1 cellular context compared by ENCODE assay signal in genomic region chr1:9181176-9181906, GRCh38.
TF ChIP-seq lines count a peak whose summit lies in the region.

No MANE protein-coding gene starts in this region.

TF ChIP-seq in K562, 482 proteins besides CTCF, POLR2A, EP300 and RAD21 (continued from another document and continues in another):
- TF ChIP-seq, protein P1, sequence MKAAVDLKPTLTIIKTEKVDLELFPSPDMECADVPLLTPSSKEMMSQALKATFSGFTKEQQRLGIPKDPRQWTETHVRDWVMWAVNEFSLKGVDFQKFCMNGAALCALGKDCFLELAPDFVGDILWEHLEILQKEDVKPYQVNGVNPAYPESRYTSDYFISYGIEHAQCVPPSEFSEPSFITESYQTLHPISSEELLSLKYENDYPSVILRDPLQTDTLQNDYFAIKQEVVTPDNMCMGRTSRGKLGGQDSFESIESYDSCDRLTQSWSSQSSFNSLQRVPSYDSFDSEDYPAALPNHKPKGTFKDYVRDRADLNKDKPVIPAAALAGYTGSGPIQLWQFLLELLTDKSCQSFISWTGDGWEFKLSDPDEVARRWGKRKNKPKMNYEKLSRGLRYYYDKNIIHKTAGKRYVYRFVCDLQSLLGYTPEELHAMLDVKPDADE (conservative IDR thresholded peaks at IDR 0.05; ENCODE audit: control insufficient read depth, low read depth, low read length), result 0 out of 2 replicates have a peak, but pooled peaks have one; percentile 19
- TF ChIP-seq ZNF76 (CRISPR knock-in tag; IDR thresholded peaks at IDR 0.05; ENCODE audit: borderline replicate concordance) (no peak), KHSRP (IDR thresholded peaks at IDR 0.05) (no peak), SOX6 (IDR thresholded peaks at IDR 0.05) (no peak), KDM4B (IDR thresholded peaks at IDR 0.05; ENCODE audit: borderline replicate concordance in 2 of 2, low read depth in 1 of 2) (no peak), NCOA2 (IDR thresholded peaks at IDR 0.05; ENCODE audit: partially characterized antibody in 2 of 2) (no peak), CC2D1A (IDR thresholded peaks at IDR 0.05) (no peak), TSC22D4 (tag; IDR thresholded peaks at IDR 0.05) (no peak), BCOR (IDR thresholded peaks at IDR 0.05) (no peak), STAT5B (CRISPR knock-in tag; IDR thresholded peaks at IDR 0.05) (no peak), L3MBTL2 (IDR thresholded peaks at IDR 0.05) (no peak), GATA2 (CRISPR knock-in tag; IDR thresholded peaks at IDR 0.05) (no peak), ZNF518B (CRISPR knock-in tag; IDR thresholded peaks at IDR 0.05) (no peak), KDM1A (IDR thresholded peaks at IDR 0.05) (no peak), MTF1 (CRISPR knock-in tag; IDR thresholded peaks at IDR 0.05; ENCODE audit: borderline replicate concordance) (no peak), FOXJ2 (tag; IDR thresholded peaks at IDR 0.05) (no peak), ZBTB40 (IDR thresholded peaks at IDR 0.05) (no peak), ZBTB40 (CRISPR knock-in tag; IDR thresholded peaks at IDR 0.05) (no peak), TBP (optimal IDR thresholded peaks at IDR 0.05; ENCODE audit: low read depth, low read length) (no peak), RB1 (IDR thresholded peaks at IDR 0.05; ENCODE audit: low read depth) (0 out of 2 replicates have a peak, but pooled peaks have one; percentile 38), SLC30A9 (CRISPR knock-in tag; IDR thresholded peaks at IDR 0.05) (no peak), XRCC5 (IDR thresholded peaks at IDR 0.05; ENCODE audit: low read depth, low read length) (peak; percentile 63; the same call in 1 of the 2 replicates), KLF16 (IDR thresholded peaks at IDR 0.05) (0 out of 2 replicates have a peak, but pooled peaks have one; percentile 19), ADNP (tag; IDR thresholded peaks at IDR 0.05) (no peak), HDAC2 (IDR thresholded peaks at IDR 0.05) (no peak), KLF13 (tag; IDR thresholded peaks at IDR 0.05; ENCODE audit: borderline replicate concordance, low read depth) (no peak), ZNF707 (CRISPR knock-in tag; conservative IDR thresholded peaks at IDR 0.05) (no peak), ZC3H11A (IDR thresholded peaks at IDR 0.05; ENCODE audit: low read depth, low read length) (no peak), ZNF124 (CRISPR knock-in tag; IDR thresholded peaks at IDR 0.05) (no peak), HMG20B (CRISPR knock-in tag; IDR thresholded peaks at IDR 0.05) (no peak), ZNF232 (CRISPR knock-in tag; IDR thresholded peaks at IDR 0.05) (no peak), DNMT1 (IDR thresholded peaks at IDR 0.05) (no peak), BMI1 (IDR thresholded peaks at IDR 0.05; ENCODE audit: low read length) (no peak), CTCFL (IDR thresholded peaks at IDR 0.05; ENCODE audit: borderline replicate concordance, insufficient read depth, low read depth, low read length, poor library complexity, severe bottlenecking) (peak; percentile 28), JUND (IDR thresholded peaks at IDR 0.05; ENCODE audit: borderline replicate concordance, low read depth, low read length) (no peak), JUND (tag; IDR thresholded peaks at IDR 0.05; ENCODE audit: borderline replicate concordance, low read depth, low read length) (no peak), PHB (CRISPR knock-in tag; IDR thresholded peaks at IDR 0.05) (no peak), PKNOX1 (IDR thresholded peaks at IDR 0.05) (no peak), ZNF57 (CRISPR knock-in tag; IDR thresholded peaks at IDR 0.05) (no peak), CREM (IDR thresholded peaks at IDR 0.05; ENCODE audit: low read depth) (0 out of 2 replicates have a peak, but pooled peaks have one; percentile 21)
- TF ChIP-seq, protein P2, sequence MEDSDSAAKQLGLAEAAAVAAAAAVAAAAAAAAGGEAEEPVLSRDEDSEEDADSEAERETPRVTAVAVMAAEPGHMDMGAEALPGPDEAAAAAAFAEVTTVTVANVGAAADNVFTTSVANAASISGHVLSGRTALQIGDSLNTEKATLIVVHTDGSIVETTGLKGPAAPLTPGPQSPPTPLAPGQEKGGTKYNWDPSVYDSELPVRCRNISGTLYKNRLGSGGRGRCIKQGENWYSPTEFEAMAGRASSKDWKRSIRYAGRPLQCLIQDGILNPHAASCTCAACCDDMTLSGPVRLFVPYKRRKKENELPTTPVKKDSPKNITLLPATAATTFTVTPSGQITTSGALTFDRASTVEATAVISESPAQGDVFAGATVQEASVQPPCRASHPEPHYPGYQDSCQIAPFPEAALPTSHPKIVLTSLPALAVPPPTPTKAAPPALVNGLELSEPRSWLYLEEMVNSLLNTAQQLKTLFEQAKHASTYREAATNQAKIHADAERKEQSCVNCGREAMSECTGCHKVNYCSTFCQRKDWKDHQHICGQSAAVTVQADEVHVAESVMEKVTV (CRISPR knock-in tag; IDR thresholded peaks at IDR 0.05), result no peak
- TF ChIP-seq, protein P3, sequence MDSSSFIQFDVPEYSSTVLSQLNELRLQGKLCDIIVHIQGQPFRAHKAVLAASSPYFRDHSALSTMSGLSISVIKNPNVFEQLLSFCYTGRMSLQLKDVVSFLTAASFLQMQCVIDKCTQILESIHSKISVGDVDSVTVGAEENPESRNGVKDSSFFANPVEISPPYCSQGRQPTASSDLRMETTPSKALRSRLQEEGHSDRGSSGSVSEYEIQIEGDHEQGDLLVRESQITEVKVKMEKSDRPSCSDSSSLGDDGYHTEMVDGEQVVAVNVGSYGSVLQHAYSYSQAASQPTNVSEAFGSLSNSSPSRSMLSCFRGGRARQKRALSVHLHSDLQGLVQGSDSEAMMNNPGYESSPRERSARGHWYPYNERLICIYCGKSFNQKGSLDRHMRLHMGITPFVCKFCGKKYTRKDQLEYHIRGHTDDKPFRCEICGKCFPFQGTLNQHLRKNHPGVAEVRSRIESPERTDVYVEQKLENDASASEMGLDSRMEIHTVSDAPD (CRISPR knock-in tag; IDR thresholded peaks at IDR 0.05), result no peak
- TF ChIP-seq, protein P4, sequence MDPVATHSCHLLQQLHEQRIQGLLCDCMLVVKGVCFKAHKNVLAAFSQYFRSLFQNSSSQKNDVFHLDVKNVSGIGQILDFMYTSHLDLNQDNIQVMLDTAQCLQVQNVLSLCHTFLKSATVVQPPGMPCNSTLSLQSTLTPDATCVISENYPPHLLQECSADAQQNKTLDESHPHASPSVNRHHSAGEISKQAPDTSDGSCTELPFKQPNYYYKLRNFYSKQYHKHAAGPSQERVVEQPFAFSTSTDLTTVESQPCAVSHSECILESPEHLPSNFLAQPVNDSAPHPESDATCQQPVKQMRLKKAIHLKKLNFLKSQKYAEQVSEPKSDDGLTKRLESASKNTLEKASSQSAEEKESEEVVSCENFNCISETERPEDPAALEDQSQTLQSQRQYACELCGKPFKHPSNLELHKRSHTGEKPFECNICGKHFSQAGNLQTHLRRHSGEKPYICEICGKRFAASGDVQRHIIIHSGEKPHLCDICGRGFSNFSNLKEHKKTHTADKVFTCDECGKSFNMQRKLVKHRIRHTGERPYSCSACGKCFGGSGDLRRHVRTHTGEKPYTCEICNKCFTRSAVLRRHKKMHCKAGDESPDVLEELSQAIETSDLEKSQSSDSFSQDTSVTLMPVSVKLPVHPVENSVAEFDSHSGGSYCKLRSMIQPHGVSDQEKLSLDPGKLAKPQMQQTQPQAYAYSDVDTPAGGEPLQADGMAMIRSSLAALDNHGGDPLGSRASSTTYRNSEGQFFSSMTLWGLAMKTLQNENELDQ (CRISPR knock-in tag; IDR thresholded peaks at IDR 0.05; ENCODE audit: borderline replicate concordance), result no peak
